10 cellular contexts compared by ENCODE assay signal in genomic region chr7:78607099-78607498, GRCh38.
DNase-seq lines count a peak whose midpoint lies in the region; ATAC-seq and TF ChIP-seq lines count a peak whose summit lies in the region.
"Had no signal": no experiment of that assay in that cellular context is flagged by ENCODE, and none has a peak within 500 bp of the region (broad histone marks: within the 10 kb centered on the region; RNA-seq: fewer than 3 reads in every experiment).

No MANE protein-coding gene starts in this region.

- 69% methylated on average over 5 of the region's 5 CpGs for WGBS in hepatocyte (ENCODE audit: low lambda C conversion rate, missing lambda C conversion rate)
- WGBS in esophagus muscularis mucosa, result 83% methylated on average over 5 of the region's 5 CpGs

- no peaks in the 10 kb centered on the region for H3K9me3 ChIP-seq in RWPE2 (ENCODE audit: severe bottlenecking)
- no peaks in the 10 kb centered on the region for H3K9me3 ChIP-seq in hepatocyte (ENCODE audit: low read depth)
- no peaks in the 10 kb centered on the region for H3K9me3 ChIP-seq in esophagus muscularis mucosa
- H3K9me3 ChIP-seq: BLaER1 had no signal

- no peak for TF ChIP-seq POLR2A in esophagus muscularis mucosa (IDR thresholded peaks at IDR 0.05; ENCODE audit: low read depth)

- H3K36me3 ChIP-seq in RWPE2 (ENCODE audit: low read depth) (no peaks in the 10 kb centered on the region), hepatocyte (replicated peaks; ENCODE audit: insufficient read depth, low read depth) (no peaks in the 10 kb centered on the region), esophagus muscularis mucosa (no peaks in the 10 kb centered on the region)
- H3K36me3 ChIP-seq: BLaER1 had no signal

- no peak overlapping the region for H3K4me2 ChIP-seq in hepatocyte
- H3K4me2 ChIP-seq: BLaER1 had no signal

- no peaks in the 10 kb centered on the region for H3K4me1 ChIP-seq in RWPE2 (ENCODE audit: insufficient read depth, poor library complexity, severe bottlenecking)
- no peaks in the 10 kb centered on the region for H3K4me1 ChIP-seq in hepatocyte (ENCODE audit: insufficient read depth)
- H3K4me1 ChIP-seq in esophagus muscularis mucosa, result peaks cover 0 to 5% (median 0%) of the 10 kb centered on the region in 4 donors
- H3K4me1 ChIP-seq: BLaER1 had no signal

- H4K20me1 ChIP-seq in hepatocyte (ENCODE audit: insufficient read depth, poor library complexity, severe bottlenecking), result no peaks in the 10 kb centered on the region
- H4K20me1 ChIP-seq: BLaER1 had no signal

- ATAC-seq in RWPE2 (ENCODE audit: low read depth) (no peak), HG03432 (IDR thresholded peaks at IDR 0.05; ENCODE audit: unreplicated experiment) (no peak)

- in situ Hi-C loops in ACHN (cut with HindIII; ENCODE audit: low pct_ligation_motif_present, low pct_unique_long_range_greater_than_20kb, low sequenced_read_pairs), result no loop called here
- in situ Hi-C loops in GM13977 (cut with MboI; ENCODE audit: low pct_unique_long_range_greater_than_20kb, low sequenced_read_pairs, unreplicated experiment), result no loop called here

- H3K79me2 ChIP-seq in hepatocyte, result no peaks in the 10 kb centered on the region

- H3K9me2 ChIP-seq in hepatocyte (replicated peaks; ENCODE audit: insufficient read depth), result no peaks in the 10 kb centered on the region

- H3K27ac ChIP-seq in RWPE2 (ENCODE audit: poor library complexity, severe bottlenecking) (no peak overlapping the region), hepatocyte (peak overlapping the region; percentile 4), esophagus muscularis mucosa (replicated peaks in 1 of 4) (no peak overlapping the region)
- H3K27ac ChIP-seq: BLaER1 had no signal

- intact Hi-C loops in esophagus muscularis mucosa (cut with DNase I), result no loop called here

- TF ChIP-seq EP300 in esophagus muscularis mucosa (IDR thresholded peaks at IDR 0.05), result no peak

- TF ChIP-seq CTCF in GM13977 (IDR thresholded peaks at IDR 0.05; ENCODE audit: extremely low read depth, insufficient read depth, missing control alignments) (peak; percentile 40), RWPE2 (IDR thresholded peaks at IDR 0.05; ENCODE audit: poor library complexity, severe bottlenecking) (peak; percentile 10), hepatocyte (IDR thresholded peaks at IDR 0.05; ENCODE audit: poor library complexity) (peak; percentile 15), esophagus muscularis mucosa (IDR thresholded peaks at IDR 0.05) (peak in 1 of 3 experiments; percentile 10)

- DNase-seq in ACHN, result peak; percentile 50
- DNase-seq in GM13977 (ENCODE audit: low spot score), result no peak
- DNase-seq in RWPE2 (ENCODE audit: low spot score), result no peak
- no peak for DNase-seq in hepatocyte (ENCODE audit: low spot score)
- no peak for DNase-seq in germinal center (ENCODE audit: low spot score)
- no peak for DNase-seq in esophagus muscularis mucosa (ENCODE audit: extremely low spot score)
- no peak for DNase-seq in NCI-H2227 treated with DMSO at 0.1 percent for 48 hours (lab: John Stamatoyannopoulos, UW)
- DNase-seq: activated CD4-positive, alpha-beta T cell treated with anti-CD3 and anti-CD28 coated beads, Interleukin-2, amount 10 ng/mL, durations not matched to agents 24 days and 14 days had no signal

- no peak overlapping the region for H2AFZ ChIP-seq in hepatocyte

- H3K4me3 ChIP-seq in RWPE2 (ENCODE audit: severe bottlenecking) (no peak overlapping the region), hepatocyte (no peak overlapping the region), esophagus muscularis mucosa (no peak overlapping the region)
- H3K4me3 ChIP-seq: BLaER1 had no signal

- H3K27me3 ChIP-seq in RWPE2 (ENCODE audit: insufficient read depth, poor library complexity, severe bottlenecking) (no peaks in the 10 kb centered on the region), hepatocyte (no peaks in the 10 kb centered on the region), esophagus muscularis mucosa (no peaks in the 10 kb centered on the region)
- H3K27me3 ChIP-seq: BLaER1 had no signal
